In the genomic region with DNA sequence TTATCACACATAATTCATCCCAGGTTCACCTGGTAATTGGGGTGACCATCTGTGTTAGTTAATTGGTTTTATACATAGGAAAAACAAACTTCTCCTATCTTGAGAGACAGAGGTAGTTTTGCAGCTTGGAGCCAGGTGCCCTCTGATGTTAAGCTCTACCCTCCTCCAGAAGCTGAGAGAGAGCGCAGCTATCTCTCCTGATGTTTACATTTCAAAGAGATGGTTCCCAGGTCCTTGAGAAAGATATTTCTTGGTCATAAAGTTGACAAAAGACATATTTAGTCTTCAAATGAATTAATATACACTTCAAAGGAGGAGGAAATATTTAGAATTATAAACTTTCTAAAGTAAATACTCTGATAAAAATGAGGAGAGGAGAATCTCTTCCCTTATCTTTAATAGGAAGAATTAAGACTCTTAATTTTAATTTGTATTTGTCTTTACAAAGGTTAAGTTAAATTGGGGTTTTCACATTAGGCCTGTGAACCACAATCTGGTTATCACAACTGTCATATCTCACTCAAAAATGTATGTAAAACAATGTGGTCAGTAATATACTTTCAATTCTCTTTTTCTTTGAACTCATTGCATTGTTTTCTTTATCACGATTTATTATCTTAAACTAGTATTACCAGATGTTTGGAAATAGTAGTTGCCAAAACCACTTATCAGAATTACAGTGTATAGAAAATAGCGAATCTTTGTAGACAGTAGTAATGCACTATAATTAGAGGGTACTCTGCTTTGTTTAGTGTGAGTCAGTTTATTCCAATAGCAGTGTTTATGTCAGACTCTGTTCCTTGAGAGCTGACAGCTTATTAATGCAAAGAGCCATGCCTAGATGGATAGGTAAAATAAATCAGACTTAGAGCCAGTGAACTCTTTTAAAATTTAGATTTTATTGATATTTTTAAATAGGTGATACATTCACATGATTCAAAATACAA, we compare ENCODE assay signal across 1 cellular context.
TF ChIP-seq lines count a peak whose summit lies in the region.

No MANE protein-coding gene starts in this region.

TF ChIP-seq in H1, 55 proteins besides CTCF, POLR2A, EP300 and RAD21 (continued from another document):
- TF ChIP-seq, protein P1, sequence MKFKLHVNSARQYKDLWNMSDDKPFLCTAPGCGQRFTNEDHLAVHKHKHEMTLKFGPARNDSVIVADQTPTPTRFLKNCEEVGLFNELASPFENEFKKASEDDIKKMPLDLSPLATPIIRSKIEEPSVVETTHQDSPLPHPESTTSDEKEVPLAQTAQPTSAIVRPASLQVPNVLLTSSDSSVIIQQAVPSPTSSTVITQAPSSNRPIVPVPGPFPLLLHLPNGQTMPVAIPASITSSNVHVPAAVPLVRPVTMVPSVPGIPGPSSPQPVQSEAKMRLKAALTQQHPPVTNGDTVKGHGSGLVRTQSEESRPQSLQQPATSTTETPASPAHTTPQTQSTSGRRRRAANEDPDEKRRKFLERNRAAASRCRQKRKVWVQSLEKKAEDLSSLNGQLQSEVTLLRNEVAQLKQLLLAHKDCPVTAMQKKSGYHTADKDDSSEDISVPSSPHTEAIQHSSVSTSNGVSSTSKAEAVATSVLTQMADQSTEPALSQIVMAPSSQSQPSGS (IDR thresholded peaks at IDR 0.05; ENCODE audit: low read length) = no peak
- TF ChIP-seq MAFK (IDR thresholded peaks at IDR 0.05; ENCODE audit: low read depth, low read length) = no peak
- no peak for TF ChIP-seq CBX8 (IDR thresholded peaks at IDR 0.05; ENCODE audit: borderline replicate concordance, low read depth, low read length)
- no peak for TF ChIP-seq FOSL1 (IDR thresholded peaks at IDR 0.05; ENCODE audit: insufficient read depth, low read depth, low read length)
- no peak for TF ChIP-seq POLR2AphosphoS5 (IDR thresholded peaks at IDR 0.05; ENCODE audit: low read depth, low read length)
- TF ChIP-seq, protein P2, sequence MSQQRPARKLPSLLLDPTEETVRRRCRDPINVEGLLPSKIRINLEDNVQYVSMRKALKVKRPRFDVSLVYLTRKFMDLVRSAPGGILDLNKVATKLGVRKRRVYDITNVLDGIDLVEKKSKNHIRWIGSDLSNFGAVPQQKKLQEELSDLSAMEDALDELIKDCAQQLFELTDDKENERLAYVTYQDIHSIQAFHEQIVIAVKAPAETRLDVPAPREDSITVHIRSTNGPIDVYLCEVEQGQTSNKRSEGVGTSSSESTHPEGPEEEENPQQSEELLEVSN (IDR thresholded peaks at IDR 0.05) = no peak
- no peak for TF ChIP-seq SP4 (IDR thresholded peaks at IDR 0.05; ENCODE audit: low read length)
